In genomic region chr1:109181807-109182163, GRCh38 we compare ENCODE assay signal across 2 cellular contexts.
TF ChIP-seq lines count a peak whose summit lies in the region.

No MANE protein-coding gene starts in this region.

TF ChIP-seq in SK-N-SH, 30 proteins besides CTCF, POLR2A, EP300 and RAD21 (continued from another document):
- TF ChIP-seq SIN3A (IDR thresholded peaks at IDR 0.05; ENCODE audit: borderline replicate concordance, low read depth, low read length) = no peak

TF ChIP-seq in SK-N-SH treated with all-trans-retinoic acid at 6 μM for 48 hours, 23 proteins besides CTCF, POLR2A, EP300 and RAD21 (continued from another document):
- no peak for TF ChIP-seq CSRNP3 (CRISPR knock-in tag; IDR thresholded peaks at IDR 0.05)
- TF ChIP-seq TSHZ2 (CRISPR knock-in tag; IDR thresholded peaks at IDR 0.05) = no peak
- no peak for TF ChIP-seq PATZ1 (CRISPR knock-in tag; IDR thresholded peaks at IDR 0.05; ENCODE audit: borderline replicate concordance)
